23 cellular contexts compared by ENCODE assay signal in the genomic region with DNA sequence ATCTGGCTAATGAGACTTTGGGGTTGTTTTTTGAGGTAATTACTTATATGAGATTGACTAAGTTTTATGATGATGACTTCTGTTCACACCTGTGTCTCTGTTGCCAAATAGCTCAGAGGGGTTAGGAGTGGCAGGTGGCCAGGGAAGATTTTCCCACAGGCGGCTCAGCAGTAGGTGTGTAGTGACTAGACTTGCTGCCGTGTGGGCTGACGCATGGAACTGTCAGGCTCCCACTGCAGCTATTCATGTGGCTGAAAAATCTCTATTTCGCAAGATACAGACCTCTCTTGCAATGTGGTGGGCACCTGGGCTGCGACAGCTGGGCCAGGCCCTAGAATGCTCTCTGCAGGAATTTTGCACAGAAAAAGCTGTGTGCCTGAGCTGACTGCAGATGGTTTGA. TPM values are rescaled to one million over a fixed set of nuclear protein-coding genes. Genes with fewer than 3 reads are reported as not detected.
DNase-seq lines count a peak whose midpoint lies in the region; ATAC-seq, FAIRE-seq and TF ChIP-seq lines count a peak whose summit lies in the region.
"Had no signal": no experiment of that assay in that cellular context is flagged by ENCODE, and none has a peak within 500 bp of the region (broad histone marks: within the 10 kb centered on the region; RNA-seq: fewer than 3 reads in every experiment).

No MANE protein-coding gene starts in this region.

- H3K27ac ChIP-seq in astrocyte (ENCODE audit: low read depth, low read length) (peak overlapping the region; percentile 88), heart left ventricle (no peak overlapping the region)
- H3K27ac ChIP-seq: upper lobe of right lung had no signal

- peak; percentile 58 for DNase-seq in BJ (ENCODE audit: low read depth)
- no peak for DNase-seq in MG63
- peak; percentile 78 for DNase-seq in astrocyte (ENCODE audit: low read depth)
- peak; percentile 25 for DNase-seq in iris pigment epithelial cell (ENCODE audit: low read depth)
- DNase-seq in NAMALWA (ENCODE audit: low spot score) = no peak
- no peak for DNase-seq in HEK293T (ENCODE audit: extremely low spot score)
- DNase-seq in heart left ventricle = no peak
- DNase-seq: BE2C; central memory CD4-positive, alpha-beta T cell; DMS 273 treated with DMSO at 0.1 percent for 48 hours; glutamatergic neuron; islet precursor cell; midbrain; NCI-H526 treated with DMSO at 0.1 percent for 48 hours; nucleus accumbens; small intestine; upper lobe of right lung had no signal

- no peak for TF ChIP-seq POLR2A in heart left ventricle (IDR thresholded peaks at IDR 0.05)

- peaks cover 27% of the 10 kb centered on the region for H3K79me2 ChIP-seq in astrocyte (ENCODE audit: insufficient read depth, low read length)

- no peak for FAIRE-seq in astrocyte (lab: Jason Lieb, UNC)
- FAIRE-seq: H1, small intestine had no signal

- peak overlapping the region; percentile 51 for H3K4me3 Mint-ChIP-seq in astrocyte (ENCODE audit: unreplicated experiment)
- H3K4me3 Mint-ChIP-seq: activated naive CD4-positive, alpha-beta T cell treated with anti-CD3 and anti-CD28 coated beads, Interleukin-2, amount 50 U/mL, for 24 hours; stimulated activated memory B cell treated with anti-CD40 and anti-IgM and Interleukin-4, amounts not matched to agents 10 μg/mL and 1 μg/mL and 100 μg/mL, for 72 hours had no signal

- H4K20me1 ChIP-seq in astrocyte (ENCODE audit: insufficient read depth, low read length) = no peaks in the 10 kb centered on the region

- intact Hi-C loops in heart left ventricle (cut with DNase I) = no loop called here

- H3K9ac ChIP-seq in astrocyte (ENCODE audit: low read length) = peak overlapping the region; percentile 64

- H3K4me2 ChIP-seq in astrocyte (ENCODE audit: low read length) = peak overlapping the region; percentile 79

- H3K27ac Mint-ChIP-seq in astrocyte (ENCODE audit: unreplicated experiment) = peak overlapping the region; percentile 69
- H3K27ac Mint-ChIP-seq: activated naive CD4-positive, alpha-beta T cell treated with anti-CD3 and anti-CD28 coated beads, Interleukin-2, amount 50 U/mL, for 24 hours; IgD-negative memory B cell; stimulated activated memory B cell treated with anti-CD40 and anti-IgM and Interleukin-4, amounts not matched to agents 10 μg/mL and 1 μg/mL and 100 μg/mL, for 72 hours had no signal

- no peak overlapping the region for H3K4me3 ChIP-seq in BJ (ENCODE audit: low read depth, low read length)
- H3K4me3 ChIP-seq in MG63 = peak overlapping the region; percentile 36
- peak overlapping the region; percentile 52 for H3K4me3 ChIP-seq in astrocyte (ENCODE audit: insufficient read depth, low read depth, low read length)
- no peak overlapping the region for H3K4me3 ChIP-seq in heart left ventricle
- H3K4me3 ChIP-seq: upper lobe of right lung had no signal

- no peaks in the 10 kb centered on the region for H3K27me3 ChIP-seq in BJ (ENCODE audit: control insufficient read depth, insufficient read depth, low read length)
- no peaks in the 10 kb centered on the region for H3K27me3 ChIP-seq in MG63
- no peaks in the 10 kb centered on the region for H3K27me3 ChIP-seq in astrocyte (ENCODE audit: insufficient read depth, low read length)
- H3K27me3 ChIP-seq in heart left ventricle = no peaks in the 10 kb centered on the region
- H3K27me3 ChIP-seq: BE2C, upper lobe of right lung had no signal

- TF ChIP-seq CTCF in BJ (IDR thresholded peaks at IDR 0.05; ENCODE audit: insufficient read depth, low read depth, low read length) = no peak
- no peak for TF ChIP-seq CTCF in astrocyte (IDR thresholded peaks at IDR 0.05; ENCODE audit: insufficient read depth, low read depth, low read length)
- TF ChIP-seq CTCF in heart left ventricle (IDR thresholded peaks at IDR 0.05) = no peak

- 75 to 90% (median 85%) methylated on average over 5 of the region's 5 CpGs for WGBS in heart left ventricle, 4 donors

- H3K36me3 ChIP-seq in BJ (ENCODE audit: control insufficient read depth, insufficient read depth, low read length) = no peaks in the 10 kb centered on the region; the same call in 1 of the 2 replicates
- peaks cover 2% of the 10 kb centered on the region for H3K36me3 ChIP-seq in MG63
- H3K36me3 ChIP-seq in astrocyte (ENCODE audit: insufficient read depth, low read length) = peaks cover 8% of the 10 kb centered on the region
- no peaks in the 10 kb centered on the region for H3K36me3 ChIP-seq in heart left ventricle
- H3K36me3 ChIP-seq: BE2C, upper lobe of right lung had no signal

- ATAC-seq in heart left ventricle (no peak), GM18519 (IDR thresholded peaks at IDR 0.05; ENCODE audit: low FRiP score, unreplicated experiment) (no peak)
- ATAC-seq: stimulated activated memory B cell treated with anti-CD40 and anti-IgM and Interleukin-4, amounts not matched to agents 10 μg/mL and 1 μg/mL and 100 μg/mL, for 72 hours; upper lobe of right lung had no signal

- H3K9me3 Mint-ChIP-seq in astrocyte (ENCODE audit: unreplicated experiment) = peaks cover 7% of the 10 kb centered on the region
- H3K9me3 Mint-ChIP-seq: activated naive CD4-positive, alpha-beta T cell treated with anti-CD3 and anti-CD28 coated beads, Interleukin-2, amount 50 U/mL, for 24 hours; IgD-negative memory B cell had no signal

- H3K36me3 Mint-ChIP-seq in astrocyte (ENCODE audit: low read depth, unreplicated experiment) = peaks cover 5% of the 10 kb centered on the region
- H3K36me3 Mint-ChIP-seq: activated naive CD4-positive, alpha-beta T cell treated with anti-CD3 and anti-CD28 coated beads, Interleukin-2, amount 50 U/mL, for 24 hours; IgD-negative memory B cell; stimulated activated memory B cell treated with anti-CD40 and anti-IgM and Interleukin-4, amounts not matched to agents 10 μg/mL and 1 μg/mL and 100 μg/mL, for 72 hours had no signal

- CTCF ChIA-PET in BJ (lab: Yijun Ruan, JAX) = interaction anchor here (1.1 to 2.1 kb wide), 2 partner anchors 16 to 19 kb away, joined by 3 to 8 read pairs; no protein-coding TSS in a partner anchor
- CTCF ChIA-PET in HEK293T (lab: Yijun Ruan, JAX) = no interaction called here

- no peak overlapping the region for H2AFZ ChIP-seq in astrocyte (ENCODE audit: low read depth, low read length)

- POLR2A ChIA-PET in BJ (lab: Charles Lee) (interaction anchor here (0.6 kb wide), 1 partner anchor 193 kb away, joined by 3 read pairs; no protein-coding TSS in a partner anchor), HEK293T (lab: Yijun Ruan, JAX) (no interaction called here)

- H3K4me1 Mint-ChIP-seq in astrocyte (ENCODE audit: low read depth, unreplicated experiment) = peaks cover 41% of the 10 kb centered on the region
- H3K4me1 Mint-ChIP-seq: activated naive CD4-positive, alpha-beta T cell treated with anti-CD3 and anti-CD28 coated beads, Interleukin-2, amount 50 U/mL, for 24 hours had no signal

- H3K27me3 Mint-ChIP-seq in astrocyte (ENCODE audit: low read depth, unreplicated experiment) = no peaks in the 10 kb centered on the region
- H3K27me3 Mint-ChIP-seq: activated naive CD4-positive, alpha-beta T cell treated with anti-CD3 and anti-CD28 coated beads, Interleukin-2, amount 50 U/mL, for 24 hours; stimulated activated memory B cell treated with anti-CD40 and anti-IgM and Interleukin-4, amounts not matched to agents 10 μg/mL and 1 μg/mL and 100 μg/mL, for 72 hours had no signal

- H3K4me1 ChIP-seq in astrocyte (ENCODE audit: insufficient read depth, low read length) (peaks cover 36% of the 10 kb centered on the region), heart left ventricle (peaks cover 0 to 8% (median 0%) of the 10 kb centered on the region in 12 donors)
- H3K4me1 ChIP-seq: BE2C, upper lobe of right lung had no signal

- no peaks in the 10 kb centered on the region for H3K9me3 ChIP-seq in MG63
- no peaks in the 10 kb centered on the region for H3K9me3 ChIP-seq in astrocyte (ENCODE audit: insufficient read depth, low read depth, low read length)
- H3K9me3 ChIP-seq in heart left ventricle = no peaks in the 10 kb centered on the region
- H3K9me3 ChIP-seq: BE2C, upper lobe of right lung had no signal

TF ChIP-seq in HEK293T, 16 proteins besides CTCF, POLR2A, EP300 and RAD21 (continues in another document):
- TF ChIP-seq SUZ12 (IDR thresholded peaks at IDR 0.05) (no peak), ELF4 (IDR thresholded peaks at IDR 0.05) (no peak), FOXA1 (IDR thresholded peaks at IDR 0.05) (no peak), NFRKB (IDR thresholded peaks at IDR 0.05) (no peak), L3MBTL2 (conservative IDR thresholded peaks at IDR 0.05) (no peak), LEF1 (IDR thresholded peaks at IDR 0.05; ENCODE audit: borderline replicate concordance) (no peak), HDGF (IDR thresholded peaks at IDR 0.05; ENCODE audit: borderline replicate concordance) (no peak), BHLHE40 (IDR thresholded peaks at IDR 0.05; ENCODE audit: borderline replicate concordance) (no peak), TARDBP (IDR thresholded peaks at IDR 0.05) (no peak)
- TF ChIP-seq, protein P1, sequence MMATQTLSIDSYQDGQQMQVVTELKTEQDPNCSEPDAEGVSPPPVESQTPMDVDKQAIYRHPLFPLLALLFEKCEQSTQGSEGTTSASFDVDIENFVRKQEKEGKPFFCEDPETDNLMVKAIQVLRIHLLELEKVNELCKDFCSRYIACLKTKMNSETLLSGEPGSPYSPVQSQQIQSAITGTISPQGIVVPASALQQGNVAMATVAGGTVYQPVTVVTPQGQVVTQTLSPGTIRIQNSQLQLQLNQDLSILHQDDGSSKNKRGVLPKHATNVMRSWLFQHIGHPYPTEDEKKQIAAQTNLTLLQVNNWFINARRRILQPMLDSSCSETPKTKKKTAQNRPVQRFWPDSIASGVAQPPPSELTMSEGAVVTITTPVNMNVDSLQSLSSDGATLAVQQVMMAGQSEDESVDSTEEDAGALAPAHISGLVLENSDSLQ (IDR thresholded peaks at IDR 0.05) = no peak

RNA-seq across cellular contexts. Expression of gene CPA4, which starts 1.4 kb away (rescaled TPM):
- polyA plus RNA-seq in BJ (2011; rRNA removed) (52.5 and 54.9 TPM in 2 replicates), heart left ventricle (under 1 TPM in 1 of 2 donors, not detected in 1; 0.06 TPM)
- polyA minus RNA-seq in BJ (2011; rRNA and poly(A)+ RNA removed) = 20.9 and 33.1 TPM in 2 replicates
- 238 and 337 TPM in 2 replicates for total RNA-seq in MG63 (2014; rRNA removed; shearing (Covaris generic); ENCODE audit: low replicate concordance)
- total RNA-seq in astrocyte (98.6 and 111 TPM in 2 replicates), heart left ventricle (10 to 100 TPM in 1 of 9 donors, under 1 TPM in 2, not detected in 6; 0.21 to 22.2 (median 0.33) TPM)
- total RNA-seq: H1; T-helper 1 cell treated with Interleukin-12 subunit alpha and Interleukin-12 subunit beta and Interleukin-4 antibody, amounts not matched to agents 30 ng/mL and 1 ng/mL, for 36 hours; upper lobe of right lung had no signal
- polyA plus RNA-seq: IgD-negative memory B cell had no signal

RNA-seq across cellular contexts. Expression of gene CPA2, which starts 27.7 kb away (rescaled TPM):
- not detected in 2 replicates for polyA plus RNA-seq in BJ (2011; rRNA removed)
- polyA minus RNA-seq in BJ (2011; rRNA and poly(A)+ RNA removed) = not detected in 2 replicates
- 1.0 and 1.6 TPM in 2 replicates for total RNA-seq in MG63 (2014; rRNA removed; shearing (Covaris generic); ENCODE audit: low replicate concordance)
- not detected in 2 replicates for total RNA-seq in astrocyte
- 1 to 10 TPM in 1 of 9 donors, under 1 TPM in 3, not detected in 5; 0.76 to 1.1 (median 0.82) TPM for total RNA-seq in heart left ventricle
- polyA plus RNA-seq in heart left ventricle = under 1 TPM in 1 of 2 donors, not detected in 1; 0.17 TPM
- total RNA-seq: H1; T-helper 1 cell treated with Interleukin-12 subunit alpha and Interleukin-12 subunit beta and Interleukin-4 antibody, amounts not matched to agents 30 ng/mL and 1 ng/mL, for 36 hours; upper lobe of right lung had no signal
- polyA plus RNA-seq: IgD-negative memory B cell had no signal

RNA-seq across cellular contexts. Expression of gene CPA5, which starts 50.3 kb away (rescaled TPM):
- 0.06 and 0.15 TPM in 2 replicates for polyA plus RNA-seq in BJ (2011; rRNA removed)
- polyA minus RNA-seq in BJ (2011; rRNA and poly(A)+ RNA removed) = 0.09 and 0.82 TPM in 2 replicates
- 0.13 TPM in 1 of 2 replicates, not detected in the other for total RNA-seq in MG63 (2014; rRNA removed; shearing (Covaris generic); ENCODE audit: low replicate concordance)
- total RNA-seq in astrocyte = not detected in 2 replicates
- not detected for total RNA-seq in heart left ventricle
- not detected for polyA plus RNA-seq in heart left ventricle
- total RNA-seq: H1, upper lobe of right lung had no signal
- polyA plus RNA-seq: IgD-negative memory B cell had no signal

Comparison
In these comparisons a context has a peak if more than half of its experiments do, and no peak if none do; other contexts are left out.
1. DNase-seq: peak in BJ (single experiment), astrocyte (single experiment) and iris pigment epithelial cell (single experiment); none in MG63 (single experiment), NAMALWA (single experiment), HEK293T (single experiment) and heart left ventricle (0 of 5).
2. H3K4me3 ChIP-seq: peak in MG63 (single experiment) and astrocyte (single experiment); none in BJ (single experiment) and heart left ventricle (0 of 12).